In genomic region chr10:55310143-55310542, GRCh38 we compare ENCODE assay signal across 33 cellular contexts.
"Had no signal": no experiment of that assay in that cellular context is flagged by ENCODE, and none has a peak within 500 bp of the region (broad histone marks: within the 10 kb centered on the region; RNA-seq: fewer than 3 reads in every experiment).

No MANE protein-coding gene starts in this region.

- H3K9me3 ChIP-seq: adrenal gland, body of pancreas, breast epithelium had no signal

- H3K27ac ChIP-seq: adrenal gland, body of pancreas, brain microvascular endothelial cell, breast epithelium, VCaP had no signal

- H3K4me3 ChIP-seq: adrenal gland, body of pancreas, breast epithelium had no signal

- H3K4me1 ChIP-seq: body of pancreas, breast epithelium had no signal

- H3K36me3 ChIP-seq: adrenal gland, brain microvascular endothelial cell, breast epithelium had no signal

- ATAC-seq: activated CD8-positive, alpha-beta T cell treated with anti-CD3 and anti-CD28 coated beads for 36 hours; activated naive CD4-positive, alpha-beta T cell treated with anti-CD3 and anti-CD28 coated beads, Interleukin-2, amount 50 U/mL, for 72 hours; activated T-cell treated with anti-CD3 and anti-CD28 coated beads, Interleukin-2, amount 50 U/mL, for 4 hours; activated T-cell treated with anti-CD3 and anti-CD28 coated beads, Interleukin-2, amount 50 U/mL, for 72 hours; activated T-helper 17 cell treated with anti-CD3 and anti-CD28 coated beads, Interleukin-2, amount 50 U/mL, for 72 hours; body of pancreas had no signal

- H3K27me3 ChIP-seq: adrenal gland, body of pancreas, brain microvascular endothelial cell, breast epithelium had no signal

- DNase-seq: activated B cell treated with CpG ODN at 0.5 μM for 24 hours; activated CD4-positive, alpha-beta memory T cell treated with anti-CD3 and anti-CD28 coated beads for 36 hours; activated CD4-positive, alpha-beta T cell treated with anti-CD3 and anti-CD28 coated beads for 4 hours; activated CD4-positive, alpha-beta T cell treated with anti-CD3 and anti-CD28 coated beads, Interleukin-2, amount 10 ng/mL, durations not matched to agents 24 days and 14 days; activated CD4-positive, alpha-beta T cell treated with anti-CD3 and anti-CD28 coated beads, Interleukin-2, amount 50 U/mL, for 1 hour; activated CD4-positive, alpha-beta T cell treated with anti-CD3 and anti-CD28 coated beads, Interleukin-2, amount 50 U/mL, for 4 hours; activated CD4-positive, CD25-positive, alpha-beta regulatory T cell treated with anti-CD3 and anti-CD28 coated beads, Interleukin-2, amount 50 U/mL, for 72 hours; activated CD8-positive, alpha-beta memory T cell treated with anti-CD3 and anti-CD28 coated beads, Interleukin-2, amount 50 U/mL, for 4 hours; activated CD8-positive, alpha-beta T cell treated with anti-CD3 and anti-CD28 coated beads for 36 hours; activated effector memory CD4-positive, alpha-beta T cell treated with anti-CD3 and anti-CD28 coated beads, Interleukin-2, amount 50 U/mL, for 16 hours; activated gamma-delta T cell treated with Interleukin-2 at 50 U/mL for 16 hours; activated naive CD4-positive, alpha-beta T cell; activated naive CD4-positive, alpha-beta T cell treated with anti-CD3 and anti-CD28 coated beads for 36 hours; activated naive CD4-positive, alpha-beta T cell treated with anti-CD3 and anti-CD28 coated beads, Interleukin-2, amount 50 U/mL, for 16 hours; activated naive CD8-positive, alpha-beta T cell treated with anti-CD3 and anti-CD28 coated beads for 36 hours; activated T-cell treated with anti-CD3 and anti-CD28 coated beads for 4 hours; activated T-cell treated with anti-CD3 and anti-CD28 coated beads, Interleukin-2, amount 50 U/mL, for 1 hour; activated T-cell treated with anti-CD3 and anti-CD28 coated beads, Interleukin-2, amount 50 U/mL, for 4 hours; activated T-cell treated with anti-CD3 and anti-CD28 coated beads, Interleukin-2, amount 50 U/mL, for 72 hours; adrenal gland; amniotic stem cell; aorta; body of pancreas; brain microvascular endothelial cell; central memory CD4-positive, alpha-beta T cell; T-helper 2 cell; T-helper 9 cell had no signal

- FAIRE-seq: astrocyte, TTC549 had no signal
